In the genomic region with DNA sequence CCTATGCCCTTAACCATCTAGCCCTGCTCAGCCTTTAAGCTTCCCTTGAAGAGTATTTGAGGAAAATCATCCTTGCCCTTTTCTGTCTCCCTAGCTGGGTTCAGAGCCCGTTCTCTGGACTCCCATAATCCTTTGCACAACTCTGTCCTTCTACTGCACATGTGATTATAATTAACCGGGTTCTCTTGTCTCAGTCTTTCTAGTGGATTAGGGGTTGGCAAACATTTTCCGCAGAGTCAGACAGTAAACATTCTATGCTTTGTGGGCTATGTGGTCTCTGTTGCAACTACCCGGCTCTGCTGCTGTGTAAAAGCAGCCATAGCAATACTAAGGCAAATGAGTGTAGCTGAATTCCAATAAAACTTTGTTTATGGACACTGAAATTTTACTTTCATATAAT, we compare ENCODE assay signal across 1 cellular context.
A peak's percentile ranks its signal among the peaks of the same experiment; 100 is the strongest.
TF ChIP-seq lines count a peak whose summit lies in the region.

No MANE protein-coding gene starts in this region.

TF ChIP-seq in HepG2, 621 proteins besides CTCF, POLR2A, EP300 and RAD21 (continued from another document and continues in another):
- TF ChIP-seq FOXP1 (IDR thresholded peaks at IDR 0.05): no peak
- peak; percentile 34; the same call in 1 of the 2 replicates for TF ChIP-seq FOXP1 (CRISPR knock-in tag; IDR thresholded peaks at IDR 0.05)
- TF ChIP-seq RXRB (CRISPR knock-in tag; IDR thresholded peaks at IDR 0.05; ENCODE audit: borderline replicate concordance): no peak
- TF ChIP-seq ATF1 (CRISPR knock-in tag; IDR thresholded peaks at IDR 0.05): 0 out of 2 replicates have a peak, but pooled peaks have one; percentile 24
- peak; percentile 43 for TF ChIP-seq BCL6 (CRISPR knock-in tag; IDR thresholded peaks at IDR 0.05)
- TF ChIP-seq CREM (IDR thresholded peaks at IDR 0.05): no peak
- TF ChIP-seq CREM (CRISPR knock-in tag; IDR thresholded peaks at IDR 0.05): no peak
- no peak for TF ChIP-seq SNAPC2 (CRISPR knock-in tag; IDR thresholded peaks at IDR 0.05)
- no peak for TF ChIP-seq FOXA1 (IDR thresholded peaks at IDR 0.05)
- TF ChIP-seq FOXA1 (CRISPR knock-in tag; IDR thresholded peaks at IDR 0.05): 0 out of 2 replicates have a peak, but pooled peaks have one; percentile 28
- peak; percentile 80; the same call in 1 of the 2 replicates for TF ChIP-seq CEBPB (IDR thresholded peaks at IDR 0.05; ENCODE audit: borderline replicate concordance, low read depth, low read length)
- peak; percentile 63; the same call in 1 of the 2 replicates for TF ChIP-seq RBAK (CRISPR knock-in tag; IDR thresholded peaks at IDR 0.05)
- no peak for TF ChIP-seq SOX13 (IDR thresholded peaks at IDR 0.05)
- TF ChIP-seq SOX13 (CRISPR knock-in tag; conservative IDR thresholded peaks at IDR 0.05 in 1 of 2, IDR thresholded peaks at IDR 0.05 in 1 of 2): peak in 1 of 2 experiments; percentile 41; a peak in 1 of 4 replicates
- TF ChIP-seq, protein P1, sequence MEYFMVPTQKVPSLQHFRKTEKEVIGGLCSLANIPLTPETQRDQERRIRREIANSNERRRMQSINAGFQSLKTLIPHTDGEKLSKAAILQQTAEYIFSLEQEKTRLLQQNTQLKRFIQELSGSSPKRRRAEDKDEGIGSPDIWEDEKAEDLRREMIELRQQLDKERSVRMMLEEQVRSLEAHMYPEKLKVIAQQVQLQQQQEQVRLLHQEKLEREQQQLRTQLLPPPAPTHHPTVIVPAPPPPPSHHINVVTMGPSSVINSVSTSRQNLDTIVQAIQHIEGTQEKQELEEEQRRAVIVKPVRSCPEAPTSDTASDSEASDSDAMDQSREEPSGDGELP (IDR thresholded peaks at IDR 0.05; ENCODE audit: borderline replicate concordance, low read depth): peak; percentile 30; the same call in 1 of the 2 replicates
- TF ChIP-seq, protein P2, sequence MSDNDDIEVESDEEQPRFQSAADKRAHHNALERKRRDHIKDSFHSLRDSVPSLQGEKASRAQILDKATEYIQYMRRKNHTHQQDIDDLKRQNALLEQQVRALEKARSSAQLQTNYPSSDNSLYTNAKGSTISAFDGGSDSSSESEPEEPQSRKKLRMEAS (IDR thresholded peaks at IDR 0.05): peak; percentile 32; the same call in 1 of the 2 replicates
- TF ChIP-seq ZNF605 (CRISPR knock-in tag; IDR thresholded peaks at IDR 0.05): no peak
- TF ChIP-seq ZNF543 (CRISPR knock-in tag; IDR thresholded peaks at IDR 0.05): no peak
- TF ChIP-seq PHF21A (CRISPR knock-in tag; IDR thresholded peaks at IDR 0.05): peak; percentile 70
- TF ChIP-seq FOSL2 (CRISPR knock-in tag; IDR thresholded peaks at IDR 0.05): 0 out of 2 replicates have a peak, but pooled peaks have one; percentile 12
- peak; percentile 62 for TF ChIP-seq ZMYM4 (CRISPR knock-in tag; IDR thresholded peaks at IDR 0.05)
- TF ChIP-seq, protein P3, sequence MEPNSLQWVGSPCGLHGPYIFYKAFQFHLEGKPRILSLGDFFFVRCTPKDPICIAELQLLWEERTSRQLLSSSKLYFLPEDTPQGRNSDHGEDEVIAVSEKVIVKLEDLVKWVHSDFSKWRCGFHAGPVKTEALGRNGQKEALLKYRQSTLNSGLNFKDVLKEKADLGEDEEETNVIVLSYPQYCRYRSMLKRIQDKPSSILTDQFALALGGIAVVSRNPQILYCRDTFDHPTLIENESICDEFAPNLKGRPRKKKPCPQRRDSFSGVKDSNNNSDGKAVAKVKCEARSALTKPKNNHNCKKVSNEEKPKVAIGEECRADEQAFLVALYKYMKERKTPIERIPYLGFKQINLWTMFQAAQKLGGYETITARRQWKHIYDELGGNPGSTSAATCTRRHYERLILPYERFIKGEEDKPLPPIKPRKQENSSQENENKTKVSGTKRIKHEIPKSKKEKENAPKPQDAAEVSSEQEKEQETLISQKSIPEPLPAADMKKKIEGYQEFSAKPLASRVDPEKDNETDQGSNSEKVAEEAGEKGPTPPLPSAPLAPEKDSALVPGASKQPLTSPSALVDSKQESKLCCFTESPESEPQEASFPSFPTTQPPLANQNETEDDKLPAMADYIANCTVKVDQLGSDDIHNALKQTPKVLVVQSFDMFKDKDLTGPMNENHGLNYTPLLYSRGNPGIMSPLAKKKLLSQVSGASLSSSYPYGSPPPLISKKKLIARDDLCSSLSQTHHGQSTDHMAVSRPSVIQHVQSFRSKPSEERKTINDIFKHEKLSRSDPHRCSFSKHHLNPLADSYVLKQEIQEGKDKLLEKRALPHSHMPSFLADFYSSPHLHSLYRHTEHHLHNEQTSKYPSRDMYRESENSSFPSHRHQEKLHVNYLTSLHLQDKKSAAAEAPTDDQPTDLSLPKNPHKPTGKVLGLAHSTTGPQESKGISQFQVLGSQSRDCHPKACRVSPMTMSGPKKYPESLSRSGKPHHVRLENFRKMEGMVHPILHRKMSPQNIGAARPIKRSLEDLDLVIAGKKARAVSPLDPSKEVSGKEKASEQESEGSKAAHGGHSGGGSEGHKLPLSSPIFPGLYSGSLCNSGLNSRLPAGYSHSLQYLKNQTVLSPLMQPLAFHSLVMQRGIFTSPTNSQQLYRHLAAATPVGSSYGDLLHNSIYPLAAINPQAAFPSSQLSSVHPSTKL (CRISPR knock-in tag; IDR thresholded peaks at IDR 0.05): peak; percentile 40; the same call in 1 of the 2 replicates
- TF ChIP-seq ZNF274 (CRISPR knock-in tag; IDR thresholded peaks at IDR 0.05): no peak
- TF ChIP-seq MAFF (IDR thresholded peaks at IDR 0.05; ENCODE audit: low read depth, low read length): peak; percentile 49
- TF ChIP-seq CEBPG (CRISPR knock-in tag; IDR thresholded peaks at IDR 0.05): peak; percentile 68
- peak; percentile 42; the same call in 1 of the 2 replicates for TF ChIP-seq ZNF33A (CRISPR knock-in tag; IDR thresholded peaks at IDR 0.05; ENCODE audit: borderline replicate concordance)
- peak; percentile 65; the same call in 1 of the 2 replicates for TF ChIP-seq ZNF317 (CRISPR knock-in tag; IDR thresholded peaks at IDR 0.05)
- TF ChIP-seq, protein P4, sequence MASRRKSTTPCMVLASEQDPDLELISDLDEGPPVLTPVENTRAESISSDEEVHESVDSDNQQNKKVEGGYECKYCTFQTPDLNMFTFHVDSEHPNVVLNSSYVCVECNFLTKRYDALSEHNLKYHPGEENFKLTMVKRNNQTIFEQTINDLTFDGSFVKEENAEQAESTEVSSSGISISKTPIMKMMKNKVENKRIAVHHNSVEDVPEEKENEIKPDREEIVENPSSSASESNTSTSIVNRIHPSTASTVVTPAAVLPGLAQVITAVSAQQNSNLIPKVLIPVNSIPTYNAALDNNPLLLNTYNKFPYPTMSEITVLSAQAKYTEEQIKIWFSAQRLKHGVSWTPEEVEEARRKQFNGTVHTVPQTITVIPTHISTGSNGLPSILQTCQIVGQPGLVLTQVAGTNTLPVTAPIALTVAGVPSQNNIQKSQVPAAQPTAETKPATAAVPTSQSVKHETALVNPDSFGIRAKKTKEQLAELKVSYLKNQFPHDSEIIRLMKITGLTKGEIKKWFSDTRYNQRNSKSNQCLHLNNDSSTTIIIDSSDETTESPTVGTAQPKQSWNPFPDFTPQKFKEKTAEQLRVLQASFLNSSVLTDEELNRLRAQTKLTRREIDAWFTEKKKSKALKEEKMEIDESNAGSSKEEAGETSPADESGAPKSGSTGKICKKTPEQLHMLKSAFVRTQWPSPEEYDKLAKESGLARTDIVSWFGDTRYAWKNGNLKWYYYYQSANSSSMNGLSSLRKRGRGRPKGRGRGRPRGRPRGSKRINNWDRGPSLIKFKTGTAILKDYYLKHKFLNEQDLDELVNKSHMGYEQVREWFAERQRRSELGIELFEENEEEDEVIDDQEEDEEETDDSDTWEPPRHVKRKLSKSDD (CRISPR knock-in tag; IDR thresholded peaks at IDR 0.05; ENCODE audit: low read depth): no peak
- peak; percentile 79 for TF ChIP-seq MIXL1 (CRISPR knock-in tag; IDR thresholded peaks at IDR 0.05)
- TF ChIP-seq NFE2L2 (IDR thresholded peaks at IDR 0.05; ENCODE audit: low read length): peak; percentile 42; the same call in 1 of the 2 replicates
- TF ChIP-seq ZNF746 (CRISPR knock-in tag; IDR thresholded peaks at IDR 0.05): no peak
- no peak for TF ChIP-seq ZSCAN9 (CRISPR knock-in tag; IDR thresholded peaks at IDR 0.05; ENCODE audit: borderline replicate concordance)
- TF ChIP-seq DR1 (CRISPR knock-in tag; IDR thresholded peaks at IDR 0.05): no peak
- TF ChIP-seq ZFP82 (CRISPR knock-in tag; IDR thresholded peaks at IDR 0.05; ENCODE audit: borderline replicate concordance): no peak
- 0 out of 2 replicates have a peak, but pooled peaks have one; percentile 19 for TF ChIP-seq TBX2 (CRISPR knock-in tag; IDR thresholded peaks at IDR 0.05; ENCODE audit: borderline replicate concordance)
- TF ChIP-seq, protein P5, sequence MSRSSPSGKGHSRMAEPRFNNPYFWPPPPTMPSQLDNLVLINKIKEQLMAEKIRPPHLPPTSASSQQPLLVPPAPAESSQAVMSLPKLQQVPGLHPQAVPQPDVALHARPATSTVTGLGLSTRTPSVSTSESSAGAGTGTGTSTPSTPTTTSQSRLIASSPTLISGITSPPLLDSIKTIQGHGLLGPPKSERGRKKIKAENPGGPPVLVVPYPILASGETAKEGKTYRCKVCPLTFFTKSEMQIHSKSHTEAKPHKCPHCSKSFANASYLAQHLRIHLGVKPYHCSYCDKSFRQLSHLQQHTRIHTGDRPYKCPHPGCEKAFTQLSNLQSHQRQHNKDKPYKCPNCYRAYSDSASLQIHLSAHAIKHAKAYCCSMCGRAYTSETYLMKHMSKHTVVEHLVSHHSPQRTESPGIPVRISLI (CRISPR knock-in tag; IDR thresholded peaks at IDR 0.05; ENCODE audit: borderline replicate concordance): no peak
- TF ChIP-seq, protein P6, sequence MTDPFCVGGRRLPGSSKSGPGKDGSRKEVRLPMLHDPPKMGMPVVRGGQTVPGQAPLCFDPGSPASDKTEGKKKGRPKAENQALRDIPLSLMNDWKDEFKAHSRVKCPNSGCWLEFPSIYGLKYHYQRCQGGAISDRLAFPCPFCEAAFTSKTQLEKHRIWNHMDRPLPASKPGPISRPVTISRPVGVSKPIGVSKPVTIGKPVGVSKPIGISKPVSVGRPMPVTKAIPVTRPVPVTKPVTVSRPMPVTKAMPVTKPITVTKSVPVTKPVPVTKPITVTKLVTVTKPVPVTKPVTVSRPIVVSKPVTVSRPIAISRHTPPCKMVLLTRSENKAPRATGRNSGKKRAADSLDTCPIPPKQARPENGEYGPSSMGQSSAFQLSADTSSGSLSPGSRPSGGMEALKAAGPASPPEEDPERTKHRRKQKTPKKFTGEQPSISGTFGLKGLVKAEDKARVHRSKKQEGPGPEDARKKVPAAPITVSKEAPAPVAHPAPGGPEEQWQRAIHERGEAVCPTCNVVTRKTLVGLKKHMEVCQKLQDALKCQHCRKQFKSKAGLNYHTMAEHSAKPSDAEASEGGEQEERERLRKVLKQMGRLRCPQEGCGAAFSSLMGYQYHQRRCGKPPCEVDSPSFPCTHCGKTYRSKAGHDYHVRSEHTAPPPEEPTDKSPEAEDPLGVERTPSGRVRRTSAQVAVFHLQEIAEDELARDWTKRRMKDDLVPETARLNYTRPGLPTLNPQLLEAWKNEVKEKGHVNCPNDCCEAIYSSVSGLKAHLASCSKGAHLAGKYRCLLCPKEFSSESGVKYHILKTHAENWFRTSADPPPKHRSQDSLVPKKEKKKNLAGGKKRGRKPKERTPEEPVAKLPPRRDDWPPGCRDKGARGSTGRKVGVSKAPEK (CRISPR knock-in tag; IDR thresholded peaks at IDR 0.05; ENCODE audit: borderline replicate concordance): no peak
- peak; percentile 17; the same call in 1 of the 2 replicates for TF ChIP-seq HNF4A (CRISPR knock-in tag; IDR thresholded peaks at IDR 0.05)
- 0 out of 2 replicates have a peak, but pooled peaks have one; percentile 24 for TF ChIP-seq ZNF644 (CRISPR knock-in tag; IDR thresholded peaks at IDR 0.05; ENCODE audit: low read depth)
- peak; percentile 74 for TF ChIP-seq ZNF143 (CRISPR knock-in tag; IDR thresholded peaks at IDR 0.05)
- TF ChIP-seq, protein P7, sequence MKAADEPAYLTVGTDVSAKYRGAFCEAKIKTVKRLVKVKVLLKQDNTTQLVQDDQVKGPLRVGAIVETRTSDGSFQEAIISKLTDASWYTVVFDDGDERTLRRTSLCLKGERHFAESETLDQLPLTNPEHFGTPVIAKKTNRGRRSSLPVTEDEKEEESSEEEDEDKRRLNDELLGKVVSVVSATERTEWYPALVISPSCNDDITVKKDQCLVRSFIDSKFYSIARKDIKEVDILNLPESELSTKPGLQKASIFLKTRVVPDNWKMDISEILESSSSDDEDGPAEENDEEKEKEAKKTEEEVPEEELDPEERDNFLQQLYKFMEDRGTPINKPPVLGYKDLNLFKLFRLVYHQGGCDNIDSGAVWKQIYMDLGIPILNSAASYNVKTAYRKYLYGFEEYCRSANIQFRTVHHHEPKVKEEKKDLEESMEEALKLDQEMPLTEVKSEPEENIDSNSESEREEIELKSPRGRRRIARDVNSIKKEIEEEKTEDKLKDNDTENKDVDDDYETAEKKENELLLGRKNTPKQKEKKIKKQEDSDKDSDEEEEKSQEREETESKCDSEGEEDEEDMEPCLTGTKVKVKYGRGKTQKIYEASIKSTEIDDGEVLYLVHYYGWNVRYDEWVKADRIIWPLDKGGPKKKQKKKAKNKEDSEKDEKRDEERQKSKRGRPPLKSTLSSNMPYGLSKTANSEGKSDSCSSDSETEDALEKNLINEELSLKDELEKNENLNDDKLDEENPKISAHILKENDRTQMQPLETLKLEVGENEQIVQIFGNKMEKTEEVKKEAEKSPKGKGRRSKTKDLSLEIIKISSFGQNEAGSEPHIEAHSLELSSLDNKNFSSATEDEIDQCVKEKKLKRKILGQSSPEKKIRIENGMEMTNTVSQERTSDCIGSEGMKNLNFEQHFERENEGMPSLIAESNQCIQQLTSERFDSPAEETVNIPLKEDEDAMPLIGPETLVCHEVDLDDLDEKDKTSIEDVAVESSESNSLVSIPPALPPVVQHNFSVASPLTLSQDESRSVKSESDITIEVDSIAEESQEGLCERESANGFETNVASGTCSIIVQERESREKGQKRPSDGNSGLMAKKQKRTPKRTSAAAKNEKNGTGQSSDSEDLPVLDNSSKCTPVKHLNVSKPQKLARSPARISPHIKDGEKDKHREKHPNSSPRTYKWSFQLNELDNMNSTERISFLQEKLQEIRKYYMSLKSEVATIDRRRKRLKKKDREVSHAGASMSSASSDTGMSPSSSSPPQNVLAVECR (CRISPR knock-in tag; IDR thresholded peaks at IDR 0.05; ENCODE audit: borderline replicate concordance): peak; percentile 20; the same call in 1 of the 2 replicates
- no peak for TF ChIP-seq ASH2L (IDR thresholded peaks at IDR 0.05; ENCODE audit: insufficient read length, low read depth, low read length)
- no peak for TF ChIP-seq NCOA2 (CRISPR knock-in tag; IDR thresholded peaks at IDR 0.05)
- TF ChIP-seq SP140L (CRISPR knock-in tag; IDR thresholded peaks at IDR 0.05; ENCODE audit: borderline replicate concordance): no peak
- TF ChIP-seq EHMT2 (IDR thresholded peaks at IDR 0.05; ENCODE audit: borderline replicate concordance, low read depth, low read length): no peak
- TF ChIP-seq MAFK (conservative IDR thresholded peaks at IDR 0.05 in 1 of 2, IDR thresholded peaks at IDR 0.05 in 1 of 2; ENCODE audit: low read length in 2 of 2): 0 out of 4 replicates have a peak, but pooled peaks of 1 of the 2 experiments have one; percentile 16
- TF ChIP-seq ZNF17 (CRISPR knock-in tag; IDR thresholded peaks at IDR 0.05): no peak
- peak; percentile 38; the same call in 1 of the 2 replicates for TF ChIP-seq FOXA3 (CRISPR knock-in tag; IDR thresholded peaks at IDR 0.05)
